In the genomic region with DNA sequence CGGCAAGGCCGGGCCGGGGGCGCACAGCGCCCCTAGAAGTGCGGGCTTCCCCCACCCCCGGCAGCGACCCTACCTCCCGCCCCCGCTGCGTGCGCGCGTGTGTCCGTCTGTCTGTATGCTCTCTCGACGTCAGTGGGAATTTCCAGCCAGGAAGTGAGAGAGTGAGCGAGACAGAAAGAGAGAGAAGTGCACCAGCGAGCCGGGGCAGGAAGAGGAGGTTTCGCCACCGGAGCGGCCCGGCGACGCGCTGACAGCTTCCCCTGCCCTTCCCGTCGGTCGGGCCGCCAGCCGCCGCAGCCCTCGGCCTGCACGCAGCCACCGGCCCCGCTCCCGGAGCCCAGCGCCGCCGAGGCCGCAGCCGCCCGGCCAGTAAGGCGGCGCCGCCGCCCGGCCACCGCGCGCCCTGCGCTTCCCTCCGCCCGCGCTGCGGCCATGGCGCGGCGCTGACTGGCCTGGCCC, we compare ENCODE assay signal across 8 cellular contexts. TPM values are rescaled to one million over a fixed set of nuclear protein-coding genes. Genes with fewer than 3 reads are reported as not detected.
A peak's percentile ranks its signal among the peaks of the same experiment; 100 is the strongest.
DNase-seq lines count a peak whose midpoint lies in the region; ATAC-seq, FAIRE-seq and TF ChIP-seq lines count a peak whose summit lies in the region.

A gene with protein sequence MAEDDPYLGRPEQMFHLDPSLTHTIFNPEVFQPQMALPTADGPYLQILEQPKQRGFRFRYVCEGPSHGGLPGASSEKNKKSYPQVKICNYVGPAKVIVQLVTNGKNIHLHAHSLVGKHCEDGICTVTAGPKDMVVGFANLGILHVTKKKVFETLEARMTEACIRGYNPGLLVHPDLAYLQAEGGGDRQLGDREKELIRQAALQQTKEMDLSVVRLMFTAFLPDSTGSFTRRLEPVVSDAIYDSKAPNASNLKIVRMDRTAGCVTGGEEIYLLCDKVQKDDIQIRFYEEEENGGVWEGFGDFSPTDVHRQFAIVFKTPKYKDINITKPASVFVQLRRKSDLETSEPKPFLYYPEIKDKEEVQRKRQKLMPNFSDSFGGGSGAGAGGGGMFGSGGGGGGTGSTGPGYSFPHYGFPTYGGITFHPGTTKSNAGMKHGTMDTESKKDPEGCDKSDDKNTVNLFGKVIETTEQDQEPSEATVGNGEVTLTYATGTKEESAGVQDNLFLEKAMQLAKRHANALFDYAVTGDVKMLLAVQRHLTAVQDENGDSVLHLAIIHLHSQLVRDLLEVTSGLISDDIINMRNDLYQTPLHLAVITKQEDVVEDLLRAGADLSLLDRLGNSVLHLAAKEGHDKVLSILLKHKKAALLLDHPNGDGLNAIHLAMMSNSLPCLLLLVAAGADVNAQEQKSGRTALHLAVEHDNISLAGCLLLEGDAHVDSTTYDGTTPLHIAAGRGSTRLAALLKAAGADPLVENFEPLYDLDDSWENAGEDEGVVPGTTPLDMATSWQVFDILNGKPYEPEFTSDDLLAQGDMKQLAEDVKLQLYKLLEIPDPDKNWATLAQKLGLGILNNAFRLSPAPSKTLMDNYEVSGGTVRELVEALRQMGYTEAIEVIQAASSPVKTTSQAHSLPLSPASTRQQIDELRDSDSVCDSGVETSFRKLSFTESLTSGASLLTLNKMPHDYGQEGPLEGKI (plus strand): TSS at position 184 of the 459 bp plus-strand sequence. CDS start 24,160 bp downstream, outside the sequence.

- DNase-seq in BJ (ENCODE audit: low read depth): peak; percentile 8
- peak; percentile 70 for DNase-seq in RCC 7860 (ENCODE audit: low spot score)
- DNase-seq in activated T-helper 9 cell treated with anti-CD3 and anti-CD28 coated beads, Interleukin-2, amount 50 U/mL, for 16 hours (ENCODE audit: low read depth): peak; percentile 79
- peak; percentile 67 to 83 for DNase-seq in foreskin fibroblast
- DNase-seq in neuronal stem cell (ENCODE audit: low spot score): peak; percentile 65

- no peaks in the 10 kb centered on the region for H3K27me3 ChIP-seq in BJ (ENCODE audit: control insufficient read depth, insufficient read depth, low read length)
- no peaks in the 10 kb centered on the region for H3K27me3 ChIP-seq in neuronal stem cell (ENCODE audit: control insufficient read depth in 3 of 3, insufficient read depth in 3 of 3, low read depth in 1 of 3, low read length in 3 of 3)

- H2BK5ac ChIP-seq in neuronal stem cell (ENCODE audit: low read length): peak within 1 kb of the TSS; percentile 99

- peak within 1 kb of the TSS; percentile 87 for H3K27ac ChIP-seq in neuronal stem cell (replicated peaks; ENCODE audit: low read length)

- H3K9me3 ChIP-seq in neuronal stem cell (replicated peaks in 1 of 2; ENCODE audit: control insufficient read depth in 2 of 2, insufficient read depth in 1 of 2, low read depth in 1 of 2, low read length in 2 of 2): peaks cover 2 to 3% of the 10 kb centered on the region in 2 donors

- no peaks in the 10 kb centered on the region for H3K36me3 ChIP-seq in BJ (ENCODE audit: control insufficient read depth, insufficient read depth, low read length)
- H3K36me3 ChIP-seq in neuronal stem cell (replicated peaks in 1 of 2; ENCODE audit: control insufficient read depth in 2 of 2, insufficient read depth in 2 of 2, low read length in 2 of 2): no peaks in the 10 kb centered on the region

- peak within 1 kb of the TSS; percentile 98 for H2AFZ ChIP-seq in neuronal stem cell (ENCODE audit: low read length)

- WGBS in neuronal stem cell (ENCODE audit: extremely low coverage in 2 of 2, insufficient read length in 2 of 2, insufficient replicate concordance in 1 of 2), 2 donors: no CpG with 5 or more reads among the region's 60 CpGs

- no peak within 1 kb of the TSS for H4K91ac ChIP-seq in neuronal stem cell (ENCODE audit: low read depth, low read length, poor library complexity)

- ATAC-seq in GM19043 (IDR thresholded peaks at IDR 0.05; ENCODE audit: low read depth, unreplicated experiment) (peak; percentile 41), HG03354 (IDR thresholded peaks at IDR 0.05; ENCODE audit: poor library complexity, severe bottlenecking, unreplicated experiment) (peak; percentile 66)

- TF ChIP-seq CTCF in BJ (IDR thresholded peaks at IDR 0.05; ENCODE audit: insufficient read depth, low read depth, low read length): no peak
- TF ChIP-seq CTCF in foreskin fibroblast (IDR thresholded peaks at IDR 0.05; ENCODE audit: low read depth, low read length): no peak
- no peak for TF ChIP-seq CTCF in subcutaneous adipose tissue (IDR thresholded peaks at IDR 0.05; ENCODE audit: low read depth)

- peak within 1 kb of the TSS; percentile 98 for H3K9ac ChIP-seq in neuronal stem cell (ENCODE audit: low read depth, low read length, poor library complexity)

- H3K4me3 ChIP-seq in BJ (ENCODE audit: low read depth, low read length) (peak within 1 kb of the TSS; percentile 85), foreskin fibroblast (ENCODE audit: low read depth in 1 of 2, low read length in 2 of 2) (peak within 1 kb of the TSS; percentile 80 to 91), neuronal stem cell (ENCODE audit: low read length in 2 of 2) (peak within 1 kb of the TSS; percentile 80 to 90)

- peak within 1 kb of the TSS; percentile 98 for H3K18ac ChIP-seq in neuronal stem cell (ENCODE audit: low read length)

- H2BK12ac ChIP-seq in neuronal stem cell (ENCODE audit: low read length): no peak within 1 kb of the TSS

- H3K23ac ChIP-seq in neuronal stem cell (ENCODE audit: low read depth, low read length, poor library complexity): peak within 1 kb of the TSS; percentile 98

- H3K4ac ChIP-seq in neuronal stem cell (ENCODE audit: low read length): no peak within 1 kb of the TSS

- H2AK5ac ChIP-seq in neuronal stem cell (ENCODE audit: low read depth, low read length): peak within 1 kb of the TSS; percentile 5

- peak within 1 kb of the TSS; percentile 89 for H3K4me2 ChIP-seq in neuronal stem cell (ENCODE audit: insufficient read depth, low read length, poor library complexity, severe bottlenecking)

- H3K4me1 ChIP-seq in neuronal stem cell (ENCODE audit: control insufficient read depth in 2 of 2, insufficient read depth in 1 of 2, low read depth in 1 of 2, low read length in 2 of 2): peaks cover 0 to 4% of the 10 kb centered on the region in 2 donors

- POLR2A ChIA-PET in BJ (lab: Charles Lee): no interaction called here

- no peak within 1 kb of the TSS for H2BK120ac ChIP-seq in neuronal stem cell (ENCODE audit: low read depth, low read length)

- peak within 1 kb of the TSS; percentile 92 for H4K8ac ChIP-seq in neuronal stem cell (ENCODE audit: low read depth, low read length)

- H2BK15ac ChIP-seq in neuronal stem cell (ENCODE audit: low read length): peak within 1 kb of the TSS; percentile 89

- no peaks in the 10 kb centered on the region for H3K79me1 ChIP-seq in neuronal stem cell (ENCODE audit: low read depth, low read length)

- H3K14ac ChIP-seq in neuronal stem cell (ENCODE audit: low read length): peak within 1 kb of the TSS; percentile 97

- no peak for FAIRE-seq in RCC 7860 (lab: Jason Lieb, UNC)

- CTCF ChIA-PET in BJ (lab: Yijun Ruan, JAX): interaction anchor here (1.2 kb wide), 1 partner anchor 10 kb away, joined by 3 read pairs; no protein-coding TSS in a partner anchor

RNA-seq across cellular contexts. Expression of the gene that starts here (rescaled TPM):
- 14.9 and 16.6 TPM in 2 replicates for polyA plus RNA-seq in BJ (2011; rRNA removed)
- polyA minus RNA-seq in BJ (2011; rRNA and poly(A)+ RNA removed): 23.4 and 28.3 TPM in 2 replicates
- polyA plus RNA-seq in neuronal stem cell (2013, experiment 1 of 2): 5.6 TPM
- 5.6 TPM for polyA plus RNA-seq in neuronal stem cell (2013, experiment 2 of 2)
- 10 to 100 TPM; 30.4 to 35.4 (median 32.6) TPM for total RNA-seq in subcutaneous adipose tissue

Comparison
In these comparisons a context has a peak if more than half of its experiments do, and no peak if none do; other contexts are left out.
1. Peak in every context shown above with its lines: DNase-seq, ATAC-seq, H3K4me3 ChIP-seq and H3K27ac ChIP-seq.
2. DNase-seq: peak in every context shown above with its lines; median percentile 79 in activated T-helper 9 cell treated with anti-CD3 and anti-CD28 coated beads, Interleukin-2, amount 50 U/mL, for 16 hours; 75 in foreskin fibroblast; 70 in RCC 7860; 65 in neuronal stem cell; 8 in BJ.